In genomic region chr10:46305430-46305808, GRCh38 we compare ENCODE assay signal across 23 cellular contexts. TPM values are rescaled to one million over a fixed set of nuclear protein-coding genes. Genes with fewer than 3 reads are reported as not detected.
A peak's percentile ranks its signal among the peaks of the same experiment; 100 is the strongest.
DNase-seq lines count a peak whose midpoint lies in the region; ATAC-seq and TF ChIP-seq lines count a peak whose summit lies in the region.
"Had no signal": no experiment of that assay in that cellular context is flagged by ENCODE, and none has a peak within 500 bp of the region (broad histone marks: within the 10 kb centered on the region; RNA-seq: fewer than 3 reads in every experiment).

No MANE protein-coding gene starts in this region.

- H3K9me3 ChIP-seq in HEK293 (ENCODE audit: control insufficient read depth, insufficient read depth, low read depth, low read length) (no peaks in the 10 kb centered on the region), PC-9 (ENCODE audit: insufficient read depth, low read depth) (no peaks in the 10 kb centered on the region), parathyroid adenoma (ENCODE audit: control insufficient read depth, low read length) (no peaks in the 10 kb centered on the region)
- H3K9me3 ChIP-seq: BE2C, Caco-2 had no signal

- no TSS peak for BruUV-seq in PC-9 (replicated peaks; lab: Mats Ljungman, UMichigan)

- intact Hi-C loops in PC-9 (cut with micrococcal nuclease; ENCODE audit: unreplicated experiment), result no loop called here
- intact Hi-C loops in activated CD4-positive, alpha-beta T cell treated with anti-CD3 and anti-CD28 coated beads, Interleukin-2, amount 10 ng/mL, durations not matched to agents 24 days and 14 days (cut with micrococcal nuclease), result no loop called here

- peaks cover 5% of the 10 kb centered on the region for H3K27me3 Mint-ChIP-seq in activated CD4-positive, alpha-beta T cell treated with anti-CD3 and anti-CD28 coated beads, Interleukin-2, amount 10 ng/mL, durations not matched to agents 24 days and 14 days

- no peaks in the 10 kb centered on the region for H3K4me1 Mint-ChIP-seq in activated CD4-positive, alpha-beta T cell treated with anti-CD3 and anti-CD28 coated beads, Interleukin-2, amount 10 ng/mL, durations not matched to agents 24 days and 14 days
- H3K4me1 Mint-ChIP-seq: CD4-positive, CD25-positive, alpha-beta regulatory T cell had no signal

- no peaks in the 10 kb centered on the region for H3K79me2 ChIP-seq in PC-9 (ENCODE audit: low read depth)
- H3K79me2 ChIP-seq in parathyroid adenoma, result no peaks in the 10 kb centered on the region

- H3K9me2 ChIP-seq in PC-9 (ENCODE audit: insufficient read depth), result no peaks in the 10 kb centered on the region

- H3K36me3 ChIP-seq in HEK293 (ENCODE audit: control insufficient read depth in 2 of 2, insufficient read depth in 1 of 2, low read length in 2 of 2) (no peaks in the 10 kb centered on the region), PC-9 (ENCODE audit: low read depth) (no peaks in the 10 kb centered on the region), parathyroid adenoma (ENCODE audit: control insufficient read depth, insufficient read depth, low read length) (no peaks in the 10 kb centered on the region)
- H3K36me3 ChIP-seq: BE2C had no signal

- POLR2A ChIA-PET in HEK293 (lab: Yijun Ruan, JAX), result no interaction called here
- POLR2A ChIA-PET in PC-9 (lab: Charles Lee; ENCODE audit: unreplicated experiment), result no interaction called here

- H3K4me3 ChIP-seq in HEK293 (ENCODE audit: low read depth, low read length) (no peak overlapping the region), PC-9 (no peak overlapping the region), parathyroid adenoma (ENCODE audit: low read depth, low read length) (no peak overlapping the region)
- H3K4me3 ChIP-seq: GM23338, K562 had no signal

- H2AFZ ChIP-seq in PC-9, result no peak overlapping the region
- peak overlapping the region; percentile 4 for H2AFZ ChIP-seq in parathyroid adenoma
- H2AFZ ChIP-seq: GM23338 had no signal

- peak overlapping the region; percentile 56; the same call in 1 of the 2 replicates for H3K4me2 ChIP-seq in PC-9
- no peak overlapping the region for H3K4me2 ChIP-seq in parathyroid adenoma (ENCODE audit: low read length)
- H3K4me2 ChIP-seq: GM23338 had no signal

- no peak overlapping the region for H3K27ac Mint-ChIP-seq in activated CD4-positive, alpha-beta T cell treated with anti-CD3 and anti-CD28 coated beads, Interleukin-2, amount 10 ng/mL, durations not matched to agents 24 days and 14 days
- H3K27ac Mint-ChIP-seq: CD8-positive, alpha-beta memory T cell; GM23338 had no signal

- no peak for ATAC-seq in left lobe of liver
- no peak for ATAC-seq in HG03460 (IDR thresholded peaks at IDR 0.05; ENCODE audit: unreplicated experiment)
- ATAC-seq: GM23338, HCT116, K562 had no signal

- no peaks in the 10 kb centered on the region for H3K36me3 Mint-ChIP-seq in activated CD4-positive, alpha-beta T cell treated with anti-CD3 and anti-CD28 coated beads, Interleukin-2, amount 10 ng/mL, durations not matched to agents 24 days and 14 days (ENCODE audit: low read depth)
- H3K36me3 Mint-ChIP-seq: CD4-positive, CD25-positive, alpha-beta regulatory T cell; CD8-positive, alpha-beta memory T cell had no signal

- no peak for TF ChIP-seq CTCF in HEK293 (tag by site-specific recombination; IDR thresholded peaks at IDR 0.05)
- no peak for TF ChIP-seq CTCF in PC-9 (conservative IDR thresholded peaks at IDR 0.05)
- TF ChIP-seq CTCF in parathyroid adenoma (IDR thresholded peaks at IDR 0.05), result no peak

- no peak for DNase-seq in PC-9
- DNase-seq in left lobe of liver (ENCODE audit: low spot score), result peak; percentile 42
- no peak for DNase-seq in activated naive CD4-positive, alpha-beta T cell (lab: John Stamatoyannopoulos, UW)
- DNase-seq in activated CD4-positive, alpha-beta T cell treated with anti-CD3 and anti-CD28 coated beads, Interleukin-2, amount 10 ng/mL, durations not matched to agents 24 days and 14 days, result no peak
- no peak for DNase-seq in COLO668 (lab: John Stamatoyannopoulos, UW; ENCODE audit: unreplicated experiment)
- DNase-seq: ACHN; BE2C; C1 segment of cervical spinal cord; Caco-2; CD4-positive, CD25-positive, alpha-beta regulatory T cell; CD8-positive, alpha-beta memory T cell; DMS153; DMS79; GDM1; IMR-90 had no signal

- H3K27ac ChIP-seq in HEK293 (ENCODE audit: extremely low read depth, low read depth, low read length) (no peak overlapping the region), PC-9 (no peak overlapping the region), parathyroid adenoma (peak overlapping the region; percentile 57)
- H3K27ac ChIP-seq: HL-60 had no signal

- H3K27me3 ChIP-seq in PC-9 (ENCODE audit: insufficient read depth, low read depth) (no peaks in the 10 kb centered on the region), parathyroid adenoma (ENCODE audit: control insufficient read depth, insufficient read depth, low read length) (no peaks in the 10 kb centered on the region)
- H3K27me3 ChIP-seq: BE2C had no signal

- H4K20me1 ChIP-seq in PC-9 (ENCODE audit: insufficient read depth), result no peaks in the 10 kb centered on the region

- no peak overlapping the region for H3K9ac ChIP-seq in parathyroid adenoma

- H3K4me3 Mint-ChIP-seq in activated CD4-positive, alpha-beta T cell treated with anti-CD3 and anti-CD28 coated beads, Interleukin-2, amount 10 ng/mL, durations not matched to agents 24 days and 14 days, result no peak overlapping the region
- H3K4me3 Mint-ChIP-seq: CD4-positive, CD25-positive, alpha-beta regulatory T cell; CD8-positive, alpha-beta memory T cell; GM23338 had no signal

- H3K4me1 ChIP-seq in HEK293 (ENCODE audit: control insufficient read depth, insufficient read depth, low read length) (no peaks in the 10 kb centered on the region), PC-9 (replicated peaks; ENCODE audit: insufficient read depth) (peaks cover 32% of the 10 kb centered on the region), parathyroid adenoma (peaks cover 47% of the 10 kb centered on the region)
- H3K4me1 ChIP-seq: BE2C, Caco-2 had no signal

- peaks cover 26% of the 10 kb centered on the region for H3F3A ChIP-seq in PC-9 (ENCODE audit: insufficient read depth, low read depth)

- CTCF ChIA-PET in HEK293 (lab: Yijun Ruan, JAX) (no interaction called here), PC-9 (lab: Charles Lee) (no interaction called here)

- no peaks in the 10 kb centered on the region for H3K9me3 Mint-ChIP-seq in activated CD4-positive, alpha-beta T cell treated with anti-CD3 and anti-CD28 coated beads, Interleukin-2, amount 10 ng/mL, durations not matched to agents 24 days and 14 days
- H3K9me3 Mint-ChIP-seq: CD4-positive, CD25-positive, alpha-beta regulatory T cell; CD8-positive, alpha-beta memory T cell; GM23338 had no signal

TF ChIP-seq in HEK293, 187 proteins besides CTCF, POLR2A, EP300 and RAD21:
- TF ChIP-seq EGR2 (tag by site-specific recombination; IDR thresholded peaks at IDR 0.05; ENCODE audit: low read depth) (0 out of 2 replicates have a peak, but pooled peaks have one; percentile 8), ZNF132 (tag by site-specific recombination; IDR thresholded peaks at IDR 0.05; ENCODE audit: borderline replicate concordance) (no peak)

RNA-seq across cellular contexts. Expression of gene ANTXRL, which starts 18.6 kb away (rescaled TPM):
- total RNA-seq in PC-9 (2021) (0.26 and 0.58 TPM in 2 replicates), left lobe of liver (not detected)
- total RNA-seq in activated CD4-positive, alpha-beta T cell treated with anti-CD3 and anti-CD28 coated beads, Interleukin-2, amount 10 ng/mL, durations not matched to agents 24 days and 14 days, result not detected in 2 replicates
- total RNA-seq: Caco-2; CD4-positive, CD25-positive, alpha-beta regulatory T cell; CD8-positive, alpha-beta memory T cell; Daoy; GM23338; IMR-90; K562 had no signal
